In the genomic region with DNA sequence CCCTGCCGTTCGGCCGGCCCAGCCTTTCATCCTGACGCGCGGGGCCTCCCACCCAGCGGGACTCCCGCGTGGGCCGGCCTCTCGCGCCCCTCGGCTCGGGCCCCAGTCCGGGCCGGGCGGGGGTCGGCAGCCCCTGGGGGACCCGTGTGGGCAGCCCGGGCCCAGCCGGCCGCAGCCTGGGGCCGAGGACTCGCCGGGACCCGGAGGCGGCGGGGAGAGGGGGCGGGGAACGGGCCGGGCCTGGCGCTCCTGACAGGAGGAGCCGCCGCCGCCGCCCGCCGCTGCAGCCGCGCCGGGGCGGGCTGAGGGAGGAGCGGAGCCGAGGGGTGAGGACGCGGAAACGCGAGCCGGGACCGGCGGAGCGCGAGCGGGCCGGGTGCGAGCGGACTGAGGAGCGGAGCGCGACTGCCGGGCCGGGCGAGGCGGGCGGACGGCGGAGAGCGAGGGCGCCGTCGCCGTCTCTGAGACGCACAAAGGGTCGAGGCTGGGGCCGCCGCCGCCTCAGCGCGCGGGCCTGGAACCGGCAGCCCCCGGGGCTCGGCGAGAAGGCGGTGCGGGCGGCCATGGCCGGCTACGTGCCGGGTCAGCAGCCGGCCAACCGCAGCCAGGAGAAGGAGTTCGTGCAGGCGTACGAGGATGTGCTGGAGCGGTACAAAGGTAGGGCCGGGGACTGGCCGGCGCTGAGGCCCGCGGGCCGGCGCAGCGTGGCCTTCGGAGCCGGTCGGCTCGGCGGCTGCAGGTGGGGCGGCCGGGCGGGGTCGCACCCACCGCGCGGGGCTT, we compare ENCODE assay signal across 8 cellular contexts.
DNase-seq lines count a peak whose midpoint lies in the region; ATAC-seq, FAIRE-seq and TF ChIP-seq lines count a peak whose summit lies in the region.

No MANE protein-coding gene starts in this region.

- no peak for FAIRE-seq in urothelium cell line (lab: Jason Lieb, UNC)

- peak; percentile 51 for ATAC-seq in HG03039 (IDR thresholded peaks at IDR 0.05; ENCODE audit: unreplicated experiment)

- no peaks in the 10 kb centered on the region for H3K36me3 Mint-ChIP-seq in activated naive CD4-positive, alpha-beta T cell treated with anti-CD3 and anti-CD28 coated beads for 36 hours (ENCODE audit: low read depth)
- no peaks in the 10 kb centered on the region for H3K36me3 Mint-ChIP-seq in glutamatergic neuron (ENCODE audit: unreplicated experiment)

- TF ChIP-seq CTCF in GM12865 (IDR thresholded peaks at IDR 0.05; ENCODE audit: insufficient read depth, low read depth, low read length, missing control alignments) = no peak
- no peak for TF ChIP-seq CTCF in glutamatergic neuron (IDR thresholded peaks at IDR 0.05; ENCODE audit: partially characterized antibody, unreplicated experiment)

- H3K4me1 Mint-ChIP-seq in activated naive CD4-positive, alpha-beta T cell treated with anti-CD3 and anti-CD28 coated beads for 36 hours (ENCODE audit: low read depth) = peaks cover 42% of the 10 kb centered on the region
- peaks cover 29% of the 10 kb centered on the region for H3K4me1 Mint-ChIP-seq in glutamatergic neuron (ENCODE audit: low read depth, unreplicated experiment)

- H3K27me3 Mint-ChIP-seq in activated naive CD4-positive, alpha-beta T cell treated with anti-CD3 and anti-CD28 coated beads for 36 hours (ENCODE audit: low read depth) = peaks cover 8% of the 10 kb centered on the region
- peaks cover 12% of the 10 kb centered on the region for H3K27me3 Mint-ChIP-seq in glutamatergic neuron (ENCODE audit: unreplicated experiment)

- no peak overlapping the region for H3K27ac Mint-ChIP-seq in activated naive CD4-positive, alpha-beta T cell treated with anti-CD3 and anti-CD28 coated beads for 36 hours
- H3K27ac Mint-ChIP-seq in glutamatergic neuron (ENCODE audit: unreplicated experiment) = no peak overlapping the region

- H3K4me3 Mint-ChIP-seq in activated naive CD4-positive, alpha-beta T cell treated with anti-CD3 and anti-CD28 coated beads for 36 hours = peak overlapping the region; percentile 78
- H3K4me3 Mint-ChIP-seq in glutamatergic neuron (ENCODE audit: unreplicated experiment) = no peak overlapping the region

- CTCF ChIA-PET in activated naive CD4-positive, alpha-beta T cell treated with anti-CD3 and anti-CD28 coated beads for 36 hours (lab: Charles Lee) = interaction anchor here (1.3 to 2.9 kb wide), 4 partner anchors 79 to 87 kb away, joined by 3 to 12 read pairs (median 8); no protein-coding TSS in a partner anchor

- peak overlapping the region; percentile 92 for H3K4me3 ChIP-seq in GM12865 (ENCODE audit: low read depth, low read length)

- intact Hi-C loops in activated naive CD4-positive, alpha-beta T cell treated with anti-CD3 and anti-CD28 coated beads for 36 hours (cut with micrococcal nuclease) = loop anchor here (10.0 kb wide), 1 partner anchor 620 kb away; no protein-coding TSS in a partner anchor

- H3K9me3 Mint-ChIP-seq in activated naive CD4-positive, alpha-beta T cell treated with anti-CD3 and anti-CD28 coated beads for 36 hours = no peaks in the 10 kb centered on the region
- H3K9me3 Mint-ChIP-seq in glutamatergic neuron (ENCODE audit: unreplicated experiment) = peaks cover 5% of the 10 kb centered on the region

- DNase-seq in GM12865 (ENCODE audit: low read depth) (peak; percentile 76), RKO (ENCODE audit: low spot score) (peak; percentile 54), glutamatergic neuron (peak; percentile 85), nucleus accumbens (lab: John Stamatoyannopoulos, UW) (peak in 33 of 56 donors; percentile 27 to 77 (median 46)), urothelium cell line (ENCODE audit: low spot score) (peak; percentile 78), occipital lobe (lab: John Stamatoyannopoulos, UW) (no peak)
- peak; percentile 51 for DNase-seq in activated naive CD4-positive, alpha-beta T cell treated with anti-CD3 and anti-CD28 coated beads for 36 hours
